ENCODE assay signal across 21 cellular contexts in genomic region chr11:66333220-66333877, GRCh38. TPM values are rescaled to one million over a fixed set of nuclear protein-coding genes. Genes with fewer than 3 reads are reported as not detected.
A peak's percentile ranks its signal among the peaks of the same experiment; 100 is the strongest.
DNase-seq lines count a peak whose midpoint lies in the region; ATAC-seq, FAIRE-seq and TF ChIP-seq lines count a peak whose summit lies in the region.
"Had no signal": no experiment of that assay in that cellular context is flagged by ENCODE, and none has a peak within 500 bp of the region (broad histone marks: within the 10 kb centered on the region; RNA-seq: fewer than 3 reads in every experiment).

No MANE protein-coding gene starts in this region.

- H3K27me3 ChIP-seq in RWPE2 (ENCODE audit: insufficient read depth, poor library complexity, severe bottlenecking) (no peaks in the 10 kb centered on the region), keratinocyte (ENCODE audit: control insufficient read depth, extremely low read depth, insufficient read depth, low read length) (no peaks in the 10 kb centered on the region), spleen (replicated peaks in 1 of 7) (peaks cover 0 to 11% (median 0%) of the 10 kb centered on the region in 7 donors)
- H3K27me3 ChIP-seq: Peyer's patch had no signal

- H3K4me3 Mint-ChIP-seq in CD14-positive monocyte = no peak overlapping the region
- H3K4me3 Mint-ChIP-seq: B cell had no signal

- H4K20me1 ChIP-seq in keratinocyte (ENCODE audit: control insufficient read depth, extremely low read depth, insufficient read depth, low read length) = peaks cover 3% of the 10 kb centered on the region

- DNase-seq in Right ventricle myocardium superior (peak; percentile 15), left ventricle myocardium superior (no peak), RWPE2 (ENCODE audit: low spot score) (peak; percentile 59), keratinocyte (ENCODE audit: low read depth, low spot score) (no peak), spleen (peak; percentile 63), CD14-positive monocyte (ENCODE audit: low spot score) (no peak)
- DNase-seq: CD8-positive, alpha-beta T cell; DMS79; NCI-H1092; NCI-H1694 treated with DMSO at 0.1 percent for 48 hours; NCI-H2107; NCI-H2227 treated with DMSO at 0.1 percent for 48 hours; NCI-H524; Peyer's patch; SIG-M5 had no signal

- H3K4me1 Mint-ChIP-seq in CD14-positive monocyte = peaks cover 36% of the 10 kb centered on the region

- 86 to 92% (median 88%) methylated on average over 15 to 19 of the region's 19 CpGs for WGBS in spleen, 5 donors

- H3K9ac ChIP-seq in keratinocyte (ENCODE audit: control insufficient read depth, extremely low read depth, insufficient read depth, low read length) = no peak overlapping the region

- peaks cover 31 to 40% of the 10 kb centered on the region in 2 donors for H3K36me3 Mint-ChIP-seq in CD14-positive monocyte

- no peaks in the 10 kb centered on the region for H3K9me3 ChIP-seq in RWPE2 (ENCODE audit: severe bottlenecking)
- no peaks in the 10 kb centered on the region for H3K9me3 ChIP-seq in keratinocyte (ENCODE audit: control insufficient read depth, low read depth, low read length)
- no peaks in the 10 kb centered on the region for H3K9me3 ChIP-seq in spleen
- H3K9me3 ChIP-seq: HAP-1, Peyer's patch had no signal

- no peak overlapping the region for H3K27ac Mint-ChIP-seq in CD14-positive monocyte
- H3K27ac Mint-ChIP-seq: B cell; CD8-positive, alpha-beta T cell had no signal

- H3K9me1 ChIP-seq in keratinocyte (ENCODE audit: control insufficient read depth, extremely low read depth, insufficient read depth, low read length) = peaks cover 3% of the 10 kb centered on the region

- H3K27ac ChIP-seq in RWPE2 (ENCODE audit: poor library complexity, severe bottlenecking) (no peak overlapping the region), keratinocyte (ENCODE audit: control insufficient read depth, insufficient read depth, low read length) (no peak overlapping the region), spleen (no peak overlapping the region)
- H3K27ac ChIP-seq: Peyer's patch had no signal

- TF ChIP-seq CTCF in RWPE2 (IDR thresholded peaks at IDR 0.05; ENCODE audit: poor library complexity, severe bottlenecking) (no peak), keratinocyte (optimal IDR thresholded peaks at IDR 0.05 in 1 of 3, IDR thresholded peaks at IDR 0.05 in 1 of 3, conservative IDR thresholded peaks at IDR 0.05 in 1 of 3; ENCODE audit: extremely low read depth in 1 of 3, insufficient read depth in 2 of 3, low read length in 3 of 3) (no peak), spleen (IDR thresholded peaks at IDR 0.05 in 8 of 11, conservative IDR thresholded peaks at IDR 0.05 in 3 of 11) (no peak), CD14-positive monocyte (IDR thresholded peaks at IDR 0.05) (no peak)

- no peak overlapping the region for H2AFZ ChIP-seq in keratinocyte (ENCODE audit: control insufficient read depth, low read length)

- H3K4me2 ChIP-seq in keratinocyte (ENCODE audit: control insufficient read depth, extremely low read depth, insufficient read depth, low read depth, low read length) = peak overlapping the region; percentile 32

- no peaks in the 10 kb centered on the region for H3K9me3 Mint-ChIP-seq in CD14-positive monocyte
- H3K9me3 Mint-ChIP-seq: CD8-positive, alpha-beta T cell had no signal

- no peak for TF ChIP-seq POLR2A in spleen (IDR thresholded peaks at IDR 0.05)

- intact Hi-C loops in Right ventricle myocardium superior (cut with DNase I) (no loop called here), left ventricle myocardium superior (cut with micrococcal nuclease) (no loop called here), spleen (cut with DNase I; ENCODE audit: low total_unique reads) (no loop called here), CD14-positive monocyte (cut with micrococcal nuclease) (no loop called here)

- peaks cover 43% of the 10 kb centered on the region for H3K36me3 ChIP-seq in RWPE2 (ENCODE audit: low read depth)
- peaks cover 23 to 38% of the 10 kb centered on the region in 2 experiments for H3K36me3 ChIP-seq in keratinocyte (ENCODE audit: control insufficient read depth in 2 of 2, extremely low read depth in 1 of 2, insufficient read depth in 2 of 2, low read length in 2 of 2)
- H3K36me3 ChIP-seq in spleen = peaks cover 0 to 52% (median 24%) of the 10 kb centered on the region in 6 donors
- H3K36me3 ChIP-seq: HAP-1 had no signal

- peaks cover 0 to 3% (median 0%) of the 10 kb centered on the region in 3 donors for H3K27me3 Mint-ChIP-seq in CD14-positive monocyte (ENCODE audit: low read depth in 3 of 3)
- H3K27me3 Mint-ChIP-seq: B cell had no signal

- FAIRE-seq in keratinocyte (lab: Jason Lieb, UNC) = no peak
- FAIRE-seq: D721Med had no signal

- H3K4me3 ChIP-seq in RWPE2 (ENCODE audit: severe bottlenecking) (no peak overlapping the region), keratinocyte (ENCODE audit: control insufficient read depth in 2 of 3, extremely low read depth in 1 of 3, insufficient read depth in 2 of 3, low read depth in 1 of 3, low read length in 3 of 3) (peak overlapping the region in 1 of 3 experiments; percentile 60), spleen (no peak overlapping the region)
- H3K4me3 ChIP-seq: HAP-1, Peyer's patch had no signal

- H3K4me1 ChIP-seq in RWPE2 (ENCODE audit: insufficient read depth, poor library complexity, severe bottlenecking) (peaks cover 29% of the 10 kb centered on the region), keratinocyte (ENCODE audit: control insufficient read depth, extremely low read depth, insufficient read depth, low read length) (peaks cover 40% of the 10 kb centered on the region), spleen (peaks cover 16 to 63% (median 49%) of the 10 kb centered on the region in 6 donors)
- H3K4me1 ChIP-seq: HAP-1 had no signal

- dilution Hi-C loops in keratinocyte (cut with MboI; ENCODE audit: extremely low pct_ligation_motif_present, low sequenced_read_pairs) = no loop called here

- ATAC-seq in Right ventricle myocardium superior (ENCODE audit: poor library complexity) (no peak), left ventricle myocardium superior (no peak), RWPE2 (ENCODE audit: low read depth) (no peak), GM18502 (IDR thresholded peaks at IDR 0.05; ENCODE audit: poor library complexity, unreplicated experiment) (no peak), GM18517 (IDR thresholded peaks at IDR 0.05; ENCODE audit: unreplicated experiment) (no peak)
- ATAC-seq: CD8-positive, alpha-beta T cell had no signal

- H3K79me2 ChIP-seq in keratinocyte (ENCODE audit: control insufficient read depth, insufficient read depth, low read length) = peaks cover 22% of the 10 kb centered on the region

RNA-seq across cellular contexts. Expression of gene RIN1, which starts 2.9 kb away (rescaled TPM):
- total RNA-seq in Right ventricle myocardium superior (1.0 TPM), left ventricle myocardium superior (1.7 TPM), spleen (10 to 100 TPM in 1 of 7 donors, 1 to 10 TPM in 6; 5.7 to 10.9 (median 8.9) TPM)
- polyA plus RNA-seq in keratinocyte (10.6 to 18.6 TPM (median 16.1 TPM) in 3 replicates), spleen (1 to 10 TPM; 2.3 to 7.8 (median 7.0) TPM), CD14-positive monocyte (1 to 10 TPM; 6.1 to 7.6 TPM)
- 7.9 TPM for polyA plus RNA-seq in keratinocyte (2011; ENCODE audit: low read depth)
- 6.2 and 20.7 TPM in 2 replicates for polyA plus RNA-seq in keratinocyte (2011; cell fraction: cytosol; rRNA removed)
- 19.3 and 34.2 TPM in 2 replicates for polyA plus RNA-seq in keratinocyte (2011; cell fraction: nucleus; rRNA removed)
- polyA plus RNA-seq in keratinocyte (2012; ENCODE audit: low replicate concordance) = 28.8 and 29.9 TPM in 2 replicates
- polyA minus RNA-seq in keratinocyte = 7.6 to 19.7 TPM (median 10.7 TPM) in 3 replicates
- 44.9 TPM for polyA minus RNA-seq in keratinocyte (2011; cell fraction: cytosol; rRNA and poly(A)+ RNA removed)
- 20.1 and 21.6 TPM in 2 replicates for polyA minus RNA-seq in keratinocyte (2011; cell fraction: nucleus; rRNA and poly(A)+ RNA removed)

RNA-seq across cellular contexts. Expression of gene BRMS1, which starts 11.6 kb away (rescaled TPM):
- 15.1 TPM for total RNA-seq in Right ventricle myocardium superior
- total RNA-seq in left ventricle myocardium superior = 14.7 TPM
- polyA plus RNA-seq in keratinocyte = 61.4 to 65.8 TPM (median 64.8 TPM) in 3 replicates
- 31.0 TPM for polyA plus RNA-seq in keratinocyte (2011; ENCODE audit: low read depth)
- 37.7 and 68.6 TPM in 2 replicates for polyA plus RNA-seq in keratinocyte (2011; cell fraction: cytosol; rRNA removed)
- polyA plus RNA-seq in keratinocyte (2011; cell fraction: nucleus; rRNA removed) = 44.0 and 44.5 TPM in 2 replicates
- polyA plus RNA-seq in keratinocyte (2012; ENCODE audit: low replicate concordance) = 38.4 and 73.3 TPM in 2 replicates
- 14.7 to 32.2 TPM (median 21.4 TPM) in 3 replicates for polyA minus RNA-seq in keratinocyte
- 28.6 TPM for polyA minus RNA-seq in keratinocyte (2011; cell fraction: cytosol; rRNA and poly(A)+ RNA removed)
- 9.1 and 10.6 TPM in 2 replicates for polyA minus RNA-seq in keratinocyte (2011; cell fraction: nucleus; rRNA and poly(A)+ RNA removed)
- 10 to 100 TPM; 32.3 to 52.5 (median 37.2) TPM for total RNA-seq in spleen
- polyA plus RNA-seq in spleen = 10 to 100 TPM; 61.6 to 90.6 (median 83.0) TPM
- 10 to 100 TPM; 62.0 to 65.2 TPM for polyA plus RNA-seq in CD14-positive monocyte

RNA-seq across cellular contexts. Expression of gene B4GAT1, which starts 14.1 kb away (rescaled TPM):
- 51.3 TPM for total RNA-seq in Right ventricle myocardium superior
- total RNA-seq in left ventricle myocardium superior = 55.1 TPM
- 5.2 to 6.0 TPM (median 5.7 TPM) in 3 replicates for polyA plus RNA-seq in keratinocyte
- polyA plus RNA-seq in keratinocyte (2011; ENCODE audit: low read depth) = 2.8 TPM
- polyA plus RNA-seq in keratinocyte (2011; cell fraction: cytosol; rRNA removed) = 2.3 and 3.2 TPM in 2 replicates
- polyA plus RNA-seq in keratinocyte (2011; cell fraction: nucleus; rRNA removed) = 7.9 and 11.1 TPM in 2 replicates
- polyA plus RNA-seq in keratinocyte (2012; ENCODE audit: low replicate concordance) = 8.2 and 9.6 TPM in 2 replicates
- 2.2 to 3.3 TPM (median 3.3 TPM) in 3 replicates for polyA minus RNA-seq in keratinocyte
- 7.1 TPM for polyA minus RNA-seq in keratinocyte (2011; cell fraction: cytosol; rRNA and poly(A)+ RNA removed)
- 4.7 and 6.7 TPM in 2 replicates for polyA minus RNA-seq in keratinocyte (2011; cell fraction: nucleus; rRNA and poly(A)+ RNA removed)
- total RNA-seq in spleen = 10 to 100 TPM in 5 of 7 donors, 1 to 10 TPM in 2; 6.3 to 23.4 (median 13.9) TPM
- polyA plus RNA-seq in spleen = 1 to 10 TPM; 4.3 to 8.9 (median 8.7) TPM
- polyA plus RNA-seq in CD14-positive monocyte = 1 to 10 TPM; 1.7 TPM

RNA-seq across cellular contexts. Expression of gene CD248, which starts 16.5 kb away (rescaled TPM):
- total RNA-seq in Right ventricle myocardium superior = 15.7 TPM
- total RNA-seq in left ventricle myocardium superior = 11.1 TPM
- polyA plus RNA-seq in keratinocyte = 0.02 to 0.40 TPM (median 0.12 TPM) in 3 replicates
- polyA plus RNA-seq in keratinocyte (2011; ENCODE audit: low read depth) = 0.37 TPM
- polyA plus RNA-seq in keratinocyte (2011; cell fraction: cytosol; rRNA removed) = 0.05 and 0.06 TPM in 2 replicates
- 0.31 and 0.40 TPM in 2 replicates for polyA plus RNA-seq in keratinocyte (2011; cell fraction: nucleus; rRNA removed)
- polyA plus RNA-seq in keratinocyte (2012; ENCODE audit: low replicate concordance) = 0.06 and 1.2 TPM in 2 replicates
- polyA minus RNA-seq in keratinocyte = 0.23 to 0.52 TPM in 2 of 3 replicates, not detected in the other
- polyA minus RNA-seq in keratinocyte (2011; cell fraction: cytosol; rRNA and poly(A)+ RNA removed) = not detected
- polyA minus RNA-seq in keratinocyte (2011; cell fraction: nucleus; rRNA and poly(A)+ RNA removed) = 0.21 TPM in 1 of 2 replicates, not detected in the other
- total RNA-seq in spleen = 10 to 100 TPM in 2 of 7 donors, 1 to 10 TPM in 5; 4.7 to 15.7 (median 6.5) TPM
- 1 to 10 TPM; 1.7 to 2.7 (median 2.0) TPM for polyA plus RNA-seq in spleen
- polyA plus RNA-seq in CD14-positive monocyte = under 1 TPM in 1 of 2 donors, not detected in 1; 0.13 TPM
- total RNA-seq: MCF 10A had no signal

RNA-seq across cellular contexts. Expression of gene SLC29A2, which starts 38.2 kb away (rescaled TPM):
- total RNA-seq in Right ventricle myocardium superior = 16.3 TPM
- total RNA-seq in left ventricle myocardium superior = 22.6 TPM
- 1.3 to 2.7 TPM (median 1.7 TPM) in 3 replicates for polyA plus RNA-seq in keratinocyte
- 0.27 TPM for polyA plus RNA-seq in keratinocyte (2011; ENCODE audit: low read depth)
- 2.0 and 2.5 TPM in 2 replicates for polyA plus RNA-seq in keratinocyte (2011; cell fraction: cytosol; rRNA removed)
- 6.3 and 6.7 TPM in 2 replicates for polyA plus RNA-seq in keratinocyte (2011; cell fraction: nucleus; rRNA removed)
- polyA plus RNA-seq in keratinocyte (2012; ENCODE audit: low replicate concordance) = 2.9 and 3.8 TPM in 2 replicates
- polyA minus RNA-seq in keratinocyte = 1.5 to 7.7 TPM (median 1.6 TPM) in 3 replicates
- polyA minus RNA-seq in keratinocyte (2011; cell fraction: cytosol; rRNA and poly(A)+ RNA removed) = 2.3 TPM
- 1.2 and 2.0 TPM in 2 replicates for polyA minus RNA-seq in keratinocyte (2011; cell fraction: nucleus; rRNA and poly(A)+ RNA removed)
- 1 to 10 TPM; 1.9 to 5.0 (median 4.0) TPM for total RNA-seq in spleen
- 1 to 10 TPM; 4.8 to 8.4 (median 7.4) TPM for polyA plus RNA-seq in spleen
- polyA plus RNA-seq in CD14-positive monocyte = under 1 TPM in 1 of 2 donors, not detected in 1; 0.11 TPM

Comparison
In these comparisons a context has a peak if more than half of its experiments do, and no peak if none do; other contexts are left out.
1. DNase-seq: peak in Right ventricle myocardium superior (single experiment), RWPE2 (single experiment) and spleen (single experiment); none in left ventricle myocardium superior (single experiment), keratinocyte (single experiment) and CD14-positive monocyte (single experiment).